Comparison of ENCODE assay signal across 20 cellular contexts in genomic region chr16:89210904-89211515, GRCh38. TPM values are rescaled to one million over a fixed set of nuclear protein-coding genes. Genes with fewer than 3 reads are reported as not detected.
DNase-seq lines count a peak whose midpoint lies in the region; ATAC-seq and TF ChIP-seq lines count a peak whose summit lies in the region.
"Had no signal": no experiment of that assay in that cellular context is flagged by ENCODE, and none has a peak within 500 bp of the region (broad histone marks: within the 10 kb centered on the region; RNA-seq: fewer than 3 reads in every experiment).

No MANE protein-coding gene starts in this region.

- ATAC-seq in HG02870 (IDR thresholded peaks at IDR 0.05; ENCODE audit: unreplicated experiment), result no peak
- ATAC-seq in GM21723 (IDR thresholded peaks at IDR 0.05; ENCODE audit: unreplicated experiment), result no peak
- ATAC-seq: pancreas had no signal

- H3K9me3 Mint-ChIP-seq in chondrocyte (ENCODE audit: low read depth), result no peaks in the 10 kb centered on the region
- H3K9me3 Mint-ChIP-seq: stimulated activated naive CD8-positive, alpha-beta T cell treated with anti-CD3 and anti-CD28 coated beads, Interleukin-15, Interleukin-2, amounts not matched to agents 100 ng/mL and 50 ng/mL, for 24 hours had no signal

- H3K27me3 Mint-ChIP-seq in chondrocyte (ENCODE audit: low read depth), result peaks cover 16% of the 10 kb centered on the region

- H3K4me1 Mint-ChIP-seq in chondrocyte (ENCODE audit: low read depth), result no peaks in the 10 kb centered on the region

- DNase-seq in AG08395 (ENCODE audit: low spot score), result peak; percentile 59
- peak; percentile 47 for DNase-seq in DMS79 treated with DMSO at 0.1 percent for 48 hours (lab: John Stamatoyannopoulos, UW)
- peak; percentile 90 for DNase-seq in NCI-H2171 (lab: John Stamatoyannopoulos, UW)
- DNase-seq in chondrocyte (ENCODE audit: low spot score), result peak; percentile 67
- DNase-seq in activated CD4-positive, alpha-beta T cell treated with anti-CD3 and anti-CD28 coated beads for 48 hours, result no peak
- DNase-seq in HK-2 (ENCODE audit: unreplicated experiment), result no peak
- DNase-seq: activated CD8-positive, alpha-beta memory T cell treated with anti-CD3 and anti-CD28 coated beads for 24 hours; activated effector memory CD4-positive, alpha-beta T cell treated with Interleukin-2 at 50 U/mL for 16 hours; BE2C; cortex of kidney; MG63; NCI-H226; spleen; uterus had no signal

- TF ChIP-seq CTCF in chondrocyte (IDR thresholded peaks at IDR 0.05), result no peak

- H3K27ac Mint-ChIP-seq in chondrocyte (ENCODE audit: unreplicated experiment), result no peak overlapping the region
- H3K27ac Mint-ChIP-seq: stimulated activated naive CD8-positive, alpha-beta T cell treated with anti-CD3 and anti-CD28 coated beads, Interleukin-15, Interleukin-2, amounts not matched to agents 100 ng/mL and 50 ng/mL, for 24 hours had no signal

- H3K4me3 Mint-ChIP-seq in chondrocyte (ENCODE audit: unreplicated experiment), result no peak overlapping the region
- H3K4me3 Mint-ChIP-seq: stimulated activated naive CD8-positive, alpha-beta T cell treated with anti-CD3 and anti-CD28 coated beads, Interleukin-15, Interleukin-2, amounts not matched to agents 100 ng/mL and 50 ng/mL, for 24 hours had no signal

- H3K36me3 Mint-ChIP-seq in chondrocyte (ENCODE audit: low read depth), result no peaks in the 10 kb centered on the region

RNA-seq across cellular contexts. Expression of gene ZNF778, which starts 6.5 kb away (rescaled TPM):
- total RNA-seq in chondrocyte, result 5.8 to 7.7 TPM (median 6.6 TPM) in 3 replicates

RNA-seq across cellular contexts. Expression of gene SLC22A31, which starts 10.7 kb away (rescaled TPM):
- 0.40 to 0.94 TPM in 2 of 3 replicates, not detected in the other for total RNA-seq in chondrocyte
- total RNA-seq: mononuclear cell, OCI-LY7, uterus had no signal

RNA-seq across cellular contexts. Expression of gene CDH15, which starts 39.5 kb away (rescaled TPM):
- total RNA-seq in chondrocyte, result 0.20 to 0.23 TPM in 2 of 3 replicates, not detected in the other
- total RNA-seq: mononuclear cell, OCI-LY7 had no signal

Comparison
In these comparisons a context has a peak if more than half of its experiments do, and no peak if none do; other contexts are left out.
1. DNase-seq: peak in AG08395 (single experiment), DMS79 treated with DMSO at 0.1 percent for 48 hours (single experiment), NCI-H2171 (single experiment) and chondrocyte (single experiment); none in activated CD4-positive, alpha-beta T cell treated with anti-CD3 and anti-CD28 coated beads for 48 hours (single experiment) and HK-2 (single experiment).